In the genomic region with DNA sequence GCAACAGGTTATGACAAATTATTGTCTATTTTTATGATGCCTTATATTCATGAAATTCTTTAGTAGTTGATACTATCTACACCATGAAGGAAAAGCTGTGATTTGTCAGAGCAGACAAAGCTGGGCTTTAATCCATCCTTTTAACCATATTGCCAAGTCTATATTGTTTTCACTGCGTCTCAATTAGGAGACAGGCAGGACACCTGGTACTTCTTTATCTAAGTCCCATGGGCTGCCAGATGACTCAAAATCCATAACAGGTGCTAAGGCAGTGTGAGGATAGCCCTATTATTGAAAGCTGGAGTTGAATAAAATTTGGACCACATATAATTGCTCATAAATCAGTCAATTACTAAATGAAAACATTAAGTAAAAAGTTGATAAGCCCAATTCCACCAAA, we compare ENCODE assay signal across 17 cellular contexts. TPM values are rescaled to one million over a fixed set of nuclear protein-coding genes. Genes with fewer than 3 reads are reported as not detected.
"Had no signal": no experiment of that assay in that cellular context is flagged by ENCODE, and none has a peak within 500 bp of the region (broad histone marks: within the 10 kb centered on the region; RNA-seq: fewer than 3 reads in every experiment).

No MANE protein-coding gene starts in this region.

- DNase-seq: activated CD4-positive, alpha-beta T cell treated with anti-CD3 and anti-CD28 coated beads, Interleukin-2, amount 50 U/mL, for 48 hours; activated CD4-positive, CD25-positive, alpha-beta regulatory T cell treated with anti-CD3 and anti-CD28 coated beads, Interleukin-2, amount 50 U/mL, for 72 hours; activated CD8-positive, alpha-beta memory T cell treated with anti-CD3 and anti-CD28 coated beads, Interleukin-2, amount 10 ng/mL, durations not matched to agents 7 days and 5 days; activated effector memory CD4-positive, alpha-beta T cell treated with Interleukin-2 at 50 U/mL for 16 hours; activated T-cell treated with anti-CD3 and anti-CD28 coated beads, Interleukin-2, amount 50 U/mL, for 24 hours; amygdala; brain microvascular endothelial cell; cerebellar nuclear complex; endodermal cell; immature natural killer cell; midbrain; naive B cell; small intestine; thyroid gland had no signal

- ATAC-seq: activated CD8-positive, alpha-beta memory T cell treated with anti-CD3 and anti-CD28 coated beads, Interleukin-2, amount 10 ng/mL, durations not matched to agents 7 days and 5 days; activated naive CD4-positive, alpha-beta T cell treated with anti-CD3 and anti-CD28 coated beads, Interleukin-2, amount 50 U/mL, for 72 hours; stimulated activated effector memory CD8-positive, alpha-beta T cell treated with anti-CD3 and anti-CD28 coated beads, Interleukin-12 subunit alpha, Interleukin-12 subunit beta, amount 100 ng/mL, for 72 hours had no signal

RNA-seq across cellular contexts. Expression of gene INSM2, which starts 22.6 kb away (rescaled TPM):
- total RNA-seq: activated CD8-positive, alpha-beta memory T cell treated with anti-CD3 and anti-CD28 coated beads, Interleukin-2, amount 10 ng/mL, durations not matched to agents 7 days and 5 days; thyroid gland had no signal
- polyA plus RNA-seq: esophagus, immature natural killer cell had no signal
